10 cellular contexts compared by ENCODE assay signal in the genomic region with DNA sequence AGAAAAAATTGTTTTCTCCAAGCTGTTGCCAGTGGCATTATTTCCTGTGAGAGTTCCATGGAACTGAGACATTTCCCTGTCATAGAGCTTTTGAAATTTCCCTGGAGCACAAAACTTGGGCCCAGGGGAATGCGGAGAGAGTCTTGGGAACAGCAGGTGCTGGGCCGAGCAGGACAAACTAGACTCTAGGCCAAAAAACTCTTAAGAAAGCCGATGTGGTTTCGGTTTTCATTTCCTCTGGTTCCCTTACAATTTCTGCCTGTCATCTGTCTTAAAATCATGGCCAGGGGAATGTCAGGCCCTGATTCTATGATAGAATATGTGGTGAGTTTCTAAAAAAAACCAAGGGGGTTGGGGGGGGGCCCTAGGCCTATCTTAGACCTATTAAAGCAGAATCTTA. TPM values are rescaled to one million over a fixed set of nuclear protein-coding genes. Genes with fewer than 3 reads are reported as not detected.
A peak's percentile ranks its signal among the peaks of the same experiment; 100 is the strongest.
DNase-seq lines count a peak whose midpoint lies in the region; ATAC-seq and TF ChIP-seq lines count a peak whose summit lies in the region.
"Had no signal": no experiment of that assay in that cellular context is flagged by ENCODE, and none has a peak within 500 bp of the region (broad histone marks: within the 10 kb centered on the region; RNA-seq: fewer than 3 reads in every experiment).

No MANE protein-coding gene starts in this region.

- H3K36me3 Mint-ChIP-seq in activated CD4-positive, alpha-beta T cell treated with anti-CD3 and anti-CD28 coated beads, Interleukin-2, amount 10 ng/mL, durations not matched to agents 7 days and 5 days (ENCODE audit: low read depth), result peaks cover 44% of the 10 kb centered on the region

- POLR2A ChIA-PET in activated CD4-positive, alpha-beta T cell treated with anti-CD3 and anti-CD28 coated beads, Interleukin-2, amount 10 ng/mL, durations not matched to agents 7 days and 5 days (lab: Charles Lee), result interaction anchor here (0.6 to 1.6 kb wide), 2 partner anchors 78 to 1130 kb away, joined by 3 read pairs; partner anchors contain the start of genes IK and NDUFA2

- H3K79me2 ChIP-seq in MM.1S (ENCODE audit: low read length), result peaks cover 46% of the 10 kb centered on the region
- H3K79me2 ChIP-seq in fibroblast of lung (ENCODE audit: control insufficient read depth, insufficient read depth, low read length), result peaks cover 29% of the 10 kb centered on the region
- peaks cover 41% of the 10 kb centered on the region for H3K79me2 ChIP-seq in osteoblast (ENCODE audit: insufficient read depth, low read length)

- H3K4me1 Mint-ChIP-seq in activated CD4-positive, alpha-beta T cell treated with anti-CD3 and anti-CD28 coated beads, Interleukin-2, amount 10 ng/mL, durations not matched to agents 7 days and 5 days, result peaks cover 54% of the 10 kb centered on the region

- H3K27me3 ChIP-seq in MM.1S (replicated peaks; ENCODE audit: insufficient read depth, low read length) (no peaks in the 10 kb centered on the region), fibroblast of lung (ENCODE audit: control insufficient read depth, insufficient read depth, low read length) (no peaks in the 10 kb centered on the region), subcutaneous abdominal adipose tissue (ENCODE audit: control insufficient read depth in 5 of 5, insufficient read depth in 4 of 5, low read length in 5 of 5) (no peaks in the 10 kb centered on the region), osteoblast (ENCODE audit: insufficient read depth, low read length) (no peaks in the 10 kb centered on the region)

- H3K9me3 Mint-ChIP-seq in activated CD4-positive, alpha-beta T cell treated with anti-CD3 and anti-CD28 coated beads, Interleukin-2, amount 10 ng/mL, durations not matched to agents 7 days and 5 days, result no peaks in the 10 kb centered on the region

- ATAC-seq in GM19324 (IDR thresholded peaks at IDR 0.05; ENCODE audit: low FRiP score, unreplicated experiment), result no peak
- ATAC-seq: left colon had no signal

- peak overlapping the region; percentile 70 for H3K27ac ChIP-seq in MM.1S (ENCODE audit: low read length)
- H3K27ac ChIP-seq in fibroblast of lung (ENCODE audit: insufficient read depth, low read length), result no peak overlapping the region
- H3K27ac ChIP-seq in subcutaneous abdominal adipose tissue (ENCODE audit: low read depth, low read length), result peak overlapping the region; percentile 59
- no peak overlapping the region for H3K27ac ChIP-seq in osteoblast (ENCODE audit: low read depth, low read length)
- H3K27ac ChIP-seq: VCaP had no signal

- H3K4me3 Mint-ChIP-seq in activated CD4-positive, alpha-beta T cell treated with anti-CD3 and anti-CD28 coated beads, Interleukin-2, amount 10 ng/mL, durations not matched to agents 7 days and 5 days, result peak overlapping the region; percentile 65

- H3K9me3 ChIP-seq in MM.1S (replicated peaks; ENCODE audit: insufficient read depth, low read length) (no peaks in the 10 kb centered on the region), fibroblast of lung (ENCODE audit: control insufficient read depth, insufficient read depth, low read depth, low read length) (no peaks in the 10 kb centered on the region), subcutaneous abdominal adipose tissue (ENCODE audit: control insufficient read depth in 5 of 5, low read length in 5 of 5) (no peaks in the 10 kb centered on the region), osteoblast (ENCODE audit: low read depth, low read length) (no peaks in the 10 kb centered on the region)

- H3K36me3 ChIP-seq in MM.1S (replicated peaks; ENCODE audit: insufficient read depth, low read length) (no peaks in the 10 kb centered on the region), fibroblast of lung (ENCODE audit: control insufficient read depth, insufficient read depth, low read length) (peaks cover 21% of the 10 kb centered on the region), subcutaneous abdominal adipose tissue (ENCODE audit: control insufficient read depth in 5 of 5, insufficient read depth in 5 of 5, low read length in 5 of 5) (peaks cover 0 to 31% (median 23%) of the 10 kb centered on the region in 5 donors), osteoblast (ENCODE audit: insufficient read depth, low read length) (peaks cover 27% of the 10 kb centered on the region)

- H4K20me1 ChIP-seq in MM.1S (ENCODE audit: insufficient read depth, low read length) (no peaks in the 10 kb centered on the region), fibroblast of lung (ENCODE audit: control insufficient read depth, extremely low read depth, insufficient read depth, low read length) (no peaks in the 10 kb centered on the region), osteoblast (ENCODE audit: insufficient read depth, low read length) (no peaks in the 10 kb centered on the region)

- CTCF ChIA-PET in activated CD4-positive, alpha-beta T cell treated with anti-CD3 and anti-CD28 coated beads, Interleukin-2, amount 10 ng/mL, durations not matched to agents 7 days and 5 days (lab: Charles Lee), result interaction anchor here (0.8 to 1.6 kb wide), 5 partner anchors 8 to 66 kb away, joined by 3 to 6 read pairs (median 3); no protein-coding TSS in a partner anchor

- H3K27ac Mint-ChIP-seq in activated CD4-positive, alpha-beta T cell treated with anti-CD3 and anti-CD28 coated beads, Interleukin-2, amount 10 ng/mL, durations not matched to agents 7 days and 5 days, result peak overlapping the region; percentile 97

- DNase-seq in activated CD4-positive, alpha-beta T cell treated with anti-CD3 and anti-CD28 coated beads, Interleukin-2, amount 10 ng/mL, durations not matched to agents 7 days and 5 days, result peak; percentile 33
- DNase-seq in activated CD4-positive, alpha-beta T cell treated with anti-CD3 and anti-CD28 coated beads for 1 hour, result no peak
- DNase-seq in MM.1S (peak; percentile 78), fibroblast of lung (ENCODE audit: low read depth in 2 of 2) (no peak), COLO668 (lab: John Stamatoyannopoulos, UW; ENCODE audit: unreplicated experiment) (no peak), osteoblast (ENCODE audit: insufficient read length, low spot score, missing footprints) (no peak)
- DNase-seq: left colon had no signal

- H3K4me2 ChIP-seq in MM.1S (ENCODE audit: low read depth, low read length) (peak overlapping the region; percentile 65), fibroblast of lung (ENCODE audit: extremely low read depth, insufficient read depth, low read length) (peak overlapping the region; percentile 51), osteoblast (ENCODE audit: insufficient read depth, low read length) (no peak overlapping the region)

- H3K9ac ChIP-seq in MM.1S (ENCODE audit: low read length) (peak overlapping the region; percentile 40), fibroblast of lung (ENCODE audit: insufficient read depth, low read length) (no peak overlapping the region), subcutaneous abdominal adipose tissue (ENCODE audit: low read length in 5 of 5) (peak overlapping the region in 4 of 5 donors; percentile 3 to 64 (median 36))

- peaks cover 18% of the 10 kb centered on the region for H3F3A ChIP-seq in MM.1S (ENCODE audit: insufficient read depth, low read length)

- no peaks in the 10 kb centered on the region for H3K9me2 ChIP-seq in MM.1S (replicated peaks; ENCODE audit: insufficient read depth, low read length)

- H3K4me3 ChIP-seq in MM.1S (ENCODE audit: low read length) (no peak overlapping the region; the same call in 1 of the 2 replicates), fibroblast of lung (replicated peaks in 1 of 4; ENCODE audit: control extremely low read depth in 1 of 4, insufficient read depth in 1 of 4, low read depth in 3 of 4, low read length in 4 of 4) (no peak overlapping the region), subcutaneous abdominal adipose tissue (ENCODE audit: low read depth in 1 of 5, low read length in 5 of 5) (no peak overlapping the region), osteoblast (ENCODE audit: insufficient read depth, low read length) (no peak overlapping the region)

- H3K27me3 Mint-ChIP-seq in activated CD4-positive, alpha-beta T cell treated with anti-CD3 and anti-CD28 coated beads, Interleukin-2, amount 10 ng/mL, durations not matched to agents 7 days and 5 days, result no peaks in the 10 kb centered on the region

- H3K4me1 ChIP-seq in MM.1S (ENCODE audit: low read length) (peaks cover 38% of the 10 kb centered on the region), fibroblast of lung (ENCODE audit: control insufficient read depth, extremely low read depth, insufficient read depth, low read length) (peaks cover 9% of the 10 kb centered on the region), subcutaneous abdominal adipose tissue (ENCODE audit: control insufficient read depth in 5 of 5, insufficient read depth in 5 of 5, low read length in 5 of 5) (peaks cover 2 to 60% (median 45%) of the 10 kb centered on the region in 5 donors), osteoblast (ENCODE audit: insufficient read depth, low read length) (peaks cover 13% of the 10 kb centered on the region)

- H2AFZ ChIP-seq in MM.1S (ENCODE audit: low read length), result no peak overlapping the region
- no peak overlapping the region for H2AFZ ChIP-seq in fibroblast of lung (ENCODE audit: low read length)
- no peak overlapping the region for H2AFZ ChIP-seq in osteoblast (ENCODE audit: low read length)

- TF ChIP-seq CTCF in MM.1S (IDR thresholded peaks at IDR 0.05; ENCODE audit: low read length), result no peak
- TF ChIP-seq CTCF in fibroblast of lung (conservative IDR thresholded peaks at IDR 0.05 in 1 of 2, IDR thresholded peaks at IDR 0.05 in 1 of 2; ENCODE audit: low read depth in 1 of 2, low read length in 2 of 2), result no peak
- no peak for TF ChIP-seq CTCF in osteoblast (IDR thresholded peaks at IDR 0.05; ENCODE audit: extremely low read depth, low read depth, low read length)

RNA-seq across cellular contexts. Expression of gene SLC35A4, which starts 4.6 kb away (rescaled TPM):
- 10 to 100 TPM; 84.0 to 96.6 TPM for total RNA-seq in activated CD4-positive, alpha-beta T cell treated with anti-CD3 and anti-CD28 coated beads, Interleukin-2, amount 10 ng/mL, durations not matched to agents 7 days and 5 days
- total RNA-seq in fibroblast of lung, result 9.0 and 21.5 TPM in 2 replicates
- 79.2 and 111 TPM in 2 replicates for polyA plus RNA-seq in fibroblast of lung
- polyA plus RNA-seq in fibroblast of lung (2012), result 60.6 and 73.2 TPM in 2 replicates
- 323 and 347 TPM in 2 replicates for polyA minus RNA-seq in fibroblast of lung (ENCODE audit: low replicate concordance)
- 17.4 and 20.6 TPM in 2 replicates for total RNA-seq in osteoblast

RNA-seq across cellular contexts. Expression of gene APBB3, which starts 4.8 kb away (rescaled TPM):
- 10 to 100 TPM; 28.5 to 32.8 TPM for total RNA-seq in activated CD4-positive, alpha-beta T cell treated with anti-CD3 and anti-CD28 coated beads, Interleukin-2, amount 10 ng/mL, durations not matched to agents 7 days and 5 days
- total RNA-seq in fibroblast of lung (18.0 and 19.8 TPM in 2 replicates), osteoblast (19.7 and 24.2 TPM in 2 replicates)
- polyA plus RNA-seq in fibroblast of lung, result 8.7 and 11.7 TPM in 2 replicates
- 6.0 and 8.6 TPM in 2 replicates for polyA plus RNA-seq in fibroblast of lung (2012)
- polyA minus RNA-seq in fibroblast of lung (ENCODE audit: low replicate concordance), result 16.5 and 24.6 TPM in 2 replicates

RNA-seq across cellular contexts. Expression of gene SRA1, which starts 11.9 kb away (rescaled TPM):
- total RNA-seq in activated CD4-positive, alpha-beta T cell treated with anti-CD3 and anti-CD28 coated beads, Interleukin-2, amount 10 ng/mL, durations not matched to agents 7 days and 5 days, result 10 to 100 TPM; 32.4 to 38.0 TPM
- 28.0 and 39.1 TPM in 2 replicates for total RNA-seq in fibroblast of lung
- 55.5 and 72.3 TPM in 2 replicates for polyA plus RNA-seq in fibroblast of lung
- 47.3 and 57.8 TPM in 2 replicates for polyA plus RNA-seq in fibroblast of lung (2012)
- polyA minus RNA-seq in fibroblast of lung (ENCODE audit: low replicate concordance), result 13.7 and 25.4 TPM in 2 replicates
- total RNA-seq in osteoblast, result 28.2 and 35.7 TPM in 2 replicates

RNA-seq across cellular contexts. Expression of gene EIF4EBP3, which starts 21.7 kb away (rescaled TPM):
- total RNA-seq in activated CD4-positive, alpha-beta T cell treated with anti-CD3 and anti-CD28 coated beads, Interleukin-2, amount 10 ng/mL, durations not matched to agents 7 days and 5 days, result 1 to 10 TPM; 9.5 to 9.7 TPM
- total RNA-seq in fibroblast of lung (1.8 and 2.3 TPM in 2 replicates), osteoblast (3.8 and 4.7 TPM in 2 replicates)
- polyA plus RNA-seq in fibroblast of lung, result 3.0 and 3.1 TPM in 2 replicates
- polyA plus RNA-seq in fibroblast of lung (2012), result 8.2 and 9.5 TPM in 2 replicates
- polyA minus RNA-seq in fibroblast of lung (ENCODE audit: low replicate concordance), result 6.2 TPM in 1 of 2 replicates, not detected in the other

Comparison
In these comparisons a context has a peak if more than half of its experiments do, and no peak if none do; other contexts are left out.
1. DNase-seq: peak in activated CD4-positive, alpha-beta T cell treated with anti-CD3 and anti-CD28 coated beads, Interleukin-2, amount 10 ng/mL, durations not matched to agents 7 days and 5 days (single experiment) and MM.1S (single experiment); none in activated CD4-positive, alpha-beta T cell treated with anti-CD3 and anti-CD28 coated beads for 1 hour (single experiment), fibroblast of lung (0 of 2), COLO668 (single experiment) and osteoblast (single experiment).
2. H3K27ac ChIP-seq: peak in MM.1S (single experiment) and subcutaneous abdominal adipose tissue (single experiment); none in fibroblast of lung (single experiment) and osteoblast (single experiment).